9 cellular contexts compared by ENCODE assay signal in the genomic region with DNA sequence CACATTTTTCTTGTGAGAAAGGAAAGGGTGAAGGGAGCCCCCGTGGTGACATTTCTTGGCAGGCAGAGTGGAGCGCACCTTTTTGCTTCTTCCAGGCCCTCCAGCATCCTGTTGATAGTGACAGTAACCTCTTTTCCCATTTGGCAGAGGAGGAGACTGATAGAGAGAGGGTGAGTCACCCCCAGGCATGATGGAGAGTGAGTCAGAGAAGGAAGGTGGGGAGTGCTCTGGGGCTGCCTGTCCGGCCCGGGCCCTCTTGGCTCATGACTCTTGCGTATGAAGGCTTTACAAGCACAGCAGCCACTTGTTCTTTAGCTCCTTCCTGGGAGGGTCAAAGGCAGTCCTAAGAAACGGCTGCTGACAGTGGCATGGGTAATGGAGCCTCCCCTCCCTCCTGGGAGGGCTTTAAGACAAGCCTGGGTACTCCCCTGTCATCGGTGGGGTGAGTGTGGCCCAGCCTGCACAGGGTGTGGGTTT. TPM values are rescaled to one million over a fixed set of nuclear protein-coding genes. Genes with fewer than 3 reads are reported as not detected.
DNase-seq lines count a peak whose midpoint lies in the region; ATAC-seq and TF ChIP-seq lines count a peak whose summit lies in the region.
"Had no signal": no experiment of that assay in that cellular context is flagged by ENCODE, and none has a peak within 500 bp of the region (broad histone marks: within the 10 kb centered on the region; RNA-seq: fewer than 3 reads in every experiment).

No MANE protein-coding gene starts in this region.

- no peaks in the 10 kb centered on the region for H3K36me3 ChIP-seq in adipocyte (ENCODE audit: control insufficient read depth, insufficient read depth, low read length, severe bottlenecking)
- H3K36me3 ChIP-seq in kidney epithelial cell (ENCODE audit: control insufficient read depth, insufficient read depth, low read length), result no peaks in the 10 kb centered on the region

- peak overlapping the region; percentile 47 for H3K9ac ChIP-seq in adipocyte (ENCODE audit: low read length)

- no peak for TF ChIP-seq CTCF in kidney epithelial cell (IDR thresholded peaks at IDR 0.05; ENCODE audit: insufficient read depth, low read length, poor library complexity, severe bottlenecking)

- no peaks in the 10 kb centered on the region for H3K9me3 ChIP-seq in adipocyte (ENCODE audit: control insufficient read depth, low read length)

- ATAC-seq in left cardiac atrium, result peak; percentile 60 to 98
- ATAC-seq in Right ventricle myocardium superior (ENCODE audit: poor library complexity), result no peak
- ATAC-seq in GM19023 (IDR thresholded peaks at IDR 0.05; ENCODE audit: unreplicated experiment), result no peak
- no peak for ATAC-seq in GM21526 (IDR thresholded peaks at IDR 0.05; ENCODE audit: low FRiP score, unreplicated experiment)

- no peak for DNase-seq in left cardiac atrium
- DNase-seq in Right ventricle myocardium superior, result no peak
- peak; percentile 94 for DNase-seq in adipocyte (ENCODE audit: low read depth)
- DNase-seq in kidney epithelial cell (ENCODE audit: low read depth), result peak; percentile 89
- no peak for DNase-seq in NCI-H1930 (lab: John Stamatoyannopoulos, UW)
- DNase-seq in KG1 (lab: John Stamatoyannopoulos, UW), result no peak
- DNase-seq: DND-41 had no signal

- peaks cover 23% of the 10 kb centered on the region for H3K4me1 ChIP-seq in adipocyte (ENCODE audit: control insufficient read depth, insufficient read depth, low read length)

- no peaks in the 10 kb centered on the region for H3K27me3 ChIP-seq in adipocyte (replicated peaks; ENCODE audit: control insufficient read depth, insufficient read depth, low read length)
- no peaks in the 10 kb centered on the region for H3K27me3 ChIP-seq in kidney epithelial cell (ENCODE audit: control insufficient read depth, insufficient read depth, low read length)

- H3K4me3 ChIP-seq in adipocyte (ENCODE audit: low read length) (no peak overlapping the region), kidney epithelial cell (ENCODE audit: low read depth, low read length) (no peak overlapping the region)

- intact Hi-C loops in left cardiac atrium (cut with DNase I) (loop anchor here in 1 of 2 donors (10.0 kb wide), 1 partner anchor 152 kb away; no protein-coding TSS in a partner anchor), Right ventricle myocardium superior (cut with DNase I) (no loop called here)

RNA-seq across cellular contexts. Expression of a gene that starts 16.0 kb away (rescaled TPM):
- total RNA-seq in left cardiac atrium (under 1 TPM in 1 of 2 donors, not detected in 1; 0.65 TPM), Right ventricle myocardium superior (0.65 TPM), kidney epithelial cell (not detected in 2 replicates)

RNA-seq across cellular contexts. Expression of a gene that starts 28.0 kb away (rescaled TPM):
- total RNA-seq in left cardiac atrium (10 to 100 TPM in 1 of 2 donors, 1 to 10 TPM in 1; 6.8 to 10.1 TPM), Right ventricle myocardium superior (9.7 TPM), kidney epithelial cell (15.3 and 17.7 TPM in 2 replicates)

RNA-seq across cellular contexts. Expression of a gene that starts 40.9 kb away (rescaled TPM):
- total RNA-seq in left cardiac atrium, result 10 to 100 TPM in 1 of 2 donors, 1 to 10 TPM in 1; 8.4 to 13.5 TPM
- 7.7 TPM for total RNA-seq in Right ventricle myocardium superior
- 0.68 and 1.5 TPM in 2 replicates for total RNA-seq in kidney epithelial cell

RNA-seq across cellular contexts. Expression of a gene that starts 56.6 kb away (rescaled TPM):
- total RNA-seq in left cardiac atrium, result 10 to 100 TPM; 53.4 to 76.6 TPM
- total RNA-seq in Right ventricle myocardium superior, result 56.2 TPM
- total RNA-seq in kidney epithelial cell, result 14.9 and 16.8 TPM in 2 replicates

Comparison
In these comparisons a context has a peak if more than half of its experiments do, and no peak if none do; other contexts are left out.
1. ATAC-seq: peak in left cardiac atrium (2 of 2); none in Right ventricle myocardium superior (single experiment), GM19023 (single experiment) and GM21526 (single experiment).
2. DNase-seq: peak in adipocyte (single experiment) and kidney epithelial cell (single experiment); none in left cardiac atrium (single experiment), Right ventricle myocardium superior (single experiment), NCI-H1930 (0 of 2) and KG1 (single experiment).